In the genomic region with DNA sequence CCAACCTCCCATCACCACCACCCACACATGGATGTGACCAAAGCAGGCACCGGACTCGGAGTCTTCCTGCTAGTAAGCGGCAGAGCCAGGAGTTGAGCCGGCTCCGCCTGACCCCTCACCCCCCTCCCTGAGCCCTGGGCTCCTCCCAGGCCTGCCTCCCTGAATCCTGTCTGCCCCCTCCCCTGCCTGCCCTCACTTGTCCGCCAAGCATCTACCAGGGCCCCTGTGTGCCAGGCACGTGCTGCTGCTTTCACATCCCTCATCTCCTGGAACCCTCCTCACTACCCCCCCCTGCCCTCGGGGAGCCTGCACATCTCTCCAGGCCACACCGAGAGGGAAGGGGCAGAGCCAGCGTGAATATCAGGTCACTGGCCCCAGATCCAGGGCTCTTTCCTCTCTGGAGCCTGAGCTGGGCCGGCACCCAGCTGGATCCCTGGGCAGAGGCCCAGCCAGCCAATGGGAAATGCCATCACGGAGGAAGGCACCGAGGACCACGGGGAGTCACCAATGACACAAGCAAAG, we compare ENCODE assay signal across 22 cellular contexts. TPM values are rescaled to one million over a fixed set of nuclear protein-coding genes. Genes with fewer than 3 reads are reported as not detected.
A peak's percentile ranks its signal among the peaks of the same experiment; 100 is the strongest.
DNase-seq lines count a peak whose midpoint lies in the region; ATAC-seq and TF ChIP-seq lines count a peak whose summit lies in the region.
"Had no signal": no experiment of that assay in that cellular context is flagged by ENCODE, and none has a peak within 500 bp of the region (broad histone marks: within the 10 kb centered on the region; RNA-seq: fewer than 3 reads in every experiment).

No MANE protein-coding gene starts in this region.

- 83 to 100% methylated on average over 2 to 4 of the region's 14 CpGs for WGBS in esophagus squamous epithelium, 2 donors
- 60% methylated on average over 11 of the region's 14 CpGs for WGBS in suprapubic skin

- H3K4me3 ChIP-seq in BLaER1, result no peak overlapping the region
- H3K4me3 ChIP-seq in esophagus squamous epithelium, result no peak overlapping the region
- H3K4me3 ChIP-seq in suprapubic skin, result no peak overlapping the region
- H3K4me3 ChIP-seq: adrenal gland had no signal

- TF ChIP-seq POLR2A in esophagus squamous epithelium (IDR thresholded peaks at IDR 0.05) (no peak), suprapubic skin (IDR thresholded peaks at IDR 0.05) (no peak)

- no peak for TF ChIP-seq EP300 in suprapubic skin (IDR thresholded peaks at IDR 0.05)

- H3K27ac ChIP-seq in BLaER1, result no peak overlapping the region
- H3K27ac ChIP-seq in esophagus squamous epithelium, result no peak overlapping the region
- H3K27ac ChIP-seq in suprapubic skin, result no peak overlapping the region
- H3K27ac ChIP-seq: adrenal gland, VCaP had no signal

- H3K9ac ChIP-seq in BLaER1, result no peak overlapping the region

- H3K4me1 ChIP-seq in BLaER1 (peaks cover 60% of the 10 kb centered on the region), esophagus squamous epithelium (peaks cover 0 to 13% (median 0%) of the 10 kb centered on the region in 3 donors), suprapubic skin (peaks cover 4% of the 10 kb centered on the region)
- H3K4me1 ChIP-seq: adrenal gland had no signal

- H3K36me3 ChIP-seq in BLaER1, result no peaks in the 10 kb centered on the region
- H3K36me3 ChIP-seq in esophagus squamous epithelium, result no peaks in the 10 kb centered on the region
- H3K36me3 ChIP-seq in suprapubic skin, result no peaks in the 10 kb centered on the region
- H3K36me3 ChIP-seq: adrenal gland, BE2C had no signal

- TF ChIP-seq CTCF in esophagus squamous epithelium (IDR thresholded peaks at IDR 0.05), result no peak
- TF ChIP-seq CTCF in suprapubic skin (IDR thresholded peaks at IDR 0.05), result no peak

- no peaks in the 10 kb centered on the region for H4K20me1 ChIP-seq in BLaER1

- H3K9me3 ChIP-seq in BLaER1 (no peaks in the 10 kb centered on the region), esophagus squamous epithelium (no peaks in the 10 kb centered on the region), suprapubic skin (no peaks in the 10 kb centered on the region)
- H3K9me3 ChIP-seq: adrenal gland, BE2C had no signal

- no peak for ATAC-seq in GM21390 (IDR thresholded peaks at IDR 0.05; ENCODE audit: unreplicated experiment)
- ATAC-seq: activated T-cell treated with anti-CD3 and anti-CD28 coated beads, Interleukin-2, amount 50 U/mL, for 72 hours had no signal

- DNase-seq in amygdala (lab: John Stamatoyannopoulos, UW) (peak in 49 of 56 donors; percentile 14 to 89 (median 62)), hypothalamus (lab: John Stamatoyannopoulos, UW) (peak in 43 of 51 donors; percentile 30 to 92 (median 71)), putamen (ENCODE audit: low spot score) (peak; percentile 60), esophagus squamous epithelium (lab: John Stamatoyannopoulos, UW) (no peak), H4 (ENCODE audit: low spot score) (no peak), suprapubic skin (ENCODE audit: low spot score in 2 of 2) (no peak)
- DNase-seq: activated CD4-positive, alpha-beta T cell treated with anti-CD3 and anti-CD28 coated beads, Interleukin-2, amount 10 ng/mL, durations not matched to agents 24 days and 14 days; activated naive CD4-positive, alpha-beta T cell treated with Interleukin-2 at 50 U/mL for 16 hours; activated T-cell treated with anti-CD3 and anti-CD28 coated beads, Interleukin-2, amount 50 U/mL, for 72 hours; adrenal gland; BE2C; H9; Kasumi-1; left cardiac atrium; naive B cell; NCI-H1048; NCI-H2227 treated with DMSO at 0.1 percent for 48 hours; stimulated activated CD8-positive, alpha-beta memory T cell treated with anti-CD3 and anti-CD28 coated beads, Interleukin-4, amount 100 ng/mL, for 48 hours had no signal

- intact Hi-C loops in esophagus squamous epithelium (cut with DNase I), result no loop called here

- H3K4me2 ChIP-seq in BLaER1, result peak overlapping the region; percentile 85

- H3K27me3 ChIP-seq in BLaER1, result no peaks in the 10 kb centered on the region
- H3K27me3 ChIP-seq in esophagus squamous epithelium, result peaks cover 0 to 10% (median 0%) of the 10 kb centered on the region in 4 donors
- H3K27me3 ChIP-seq in suprapubic skin, result peaks cover 6% of the 10 kb centered on the region
- H3K27me3 ChIP-seq: adrenal gland, BE2C had no signal

RNA-seq across cellular contexts. Expression of a gene that starts 23.1 kb away (rescaled TPM):
- total RNA-seq in esophagus squamous epithelium, result 1 to 10 TPM in 1 of 4 donors, under 1 TPM in 3; 0.08 to 1.7 (median 0.50) TPM
- total RNA-seq in H4 (2014; rRNA removed; shearing (Covaris generic)), result 0.06 and 0.41 TPM in 2 replicates
- total RNA-seq in suprapubic skin, result under 1 TPM; 0.30 to 0.72 (median 0.37) TPM
- total RNA-seq: fibroblast of lung had no signal

Comparison
In these comparisons a context has a peak if more than half of its experiments do, and no peak if none do; other contexts are left out.
1. DNase-seq: peak in amygdala (49 of 56), hypothalamus (43 of 51) and putamen (single experiment); none in esophagus squamous epithelium (single experiment), H4 (single experiment) and suprapubic skin (0 of 2).